Comparison of ENCODE assay signal across 1 cellular context in genomic region chr2:113260930-113261329, GRCh38.
TF ChIP-seq lines count a peak whose summit lies in the region.

No MANE protein-coding gene starts in this region.

TF ChIP-seq in IMR-90, 13 proteins besides CTCF, POLR2A, EP300 and RAD21:
- no peak for TF ChIP-seq BHLHE40 (IDR thresholded peaks at IDR 0.05; ENCODE audit: low read depth, low read length)
- TF ChIP-seq RCOR1 (IDR thresholded peaks at IDR 0.05; ENCODE audit: insufficient replicate concordance, low read length) = no peak
